ENCODE assay signal across 12 cellular contexts in the genomic region with DNA sequence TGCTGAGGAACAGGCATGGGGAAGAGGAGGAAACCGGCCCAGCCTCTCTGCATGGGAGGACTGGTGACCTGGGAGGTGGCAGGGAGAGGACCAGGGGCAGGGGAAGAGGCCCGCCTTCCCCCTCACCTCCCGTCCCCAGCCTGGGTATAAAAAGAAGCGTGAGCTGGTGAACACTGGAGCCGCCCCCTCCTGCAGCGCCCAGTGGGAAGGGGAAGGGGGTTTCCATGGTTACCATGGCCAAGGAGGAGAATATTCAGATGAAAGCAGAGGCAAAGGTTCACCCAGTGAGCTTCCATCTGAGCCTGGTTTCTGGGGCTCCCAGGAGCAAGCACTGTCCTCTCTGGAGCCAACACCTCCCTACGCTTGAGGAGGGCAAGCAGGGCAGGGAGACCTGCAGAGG.
"Had no signal": no experiment of that assay in that cellular context is flagged by ENCODE, and none has a peak within 500 bp of the region (broad histone marks: within the 10 kb centered on the region; RNA-seq: fewer than 3 reads in every experiment).

No MANE protein-coding gene starts in this region.

- DNase-seq: activated CD4-positive, alpha-beta T cell treated with anti-CD3 and anti-CD28 coated beads, Interleukin-2, amount 50 U/mL, for 4 hours; activated effector memory CD4-positive, alpha-beta T cell treated with anti-CD3 and anti-CD28 coated beads, Interleukin-2, amount 50 U/mL, for 16 hours; activated naive CD8-positive, alpha-beta T cell treated with anti-CD3 and anti-CD28 coated beads for 36 hours; activated T-cell treated with anti-CD3 and anti-CD28 coated beads, Interleukin-2, amount 50 U/mL, for 24 hours; immature natural killer cell; lower lobe of right lung; mucosa of descending colon; naive thymus-derived CD8-positive, alpha-beta T cell; ovary; stimulated activated CD4-positive, alpha-beta T cell treated with anti-CD3 and anti-CD28 coated beads, Interleukin-12 subunit alpha, Interleukin-12 subunit beta, amount 100 ng/mL, for 4 hours; stimulated activated naive CD4-positive, alpha-beta T cell treated with Interleukin-2 at 50 U/mL for 16 hours; upper lobe of left lung had no signal

- H3K4me1 ChIP-seq: lower lobe of right lung, upper lobe of left lung had no signal

- ATAC-seq: lower lobe of right lung; mucosa of descending colon; naive thymus-derived CD8-positive, alpha-beta T cell had no signal

- H3K27ac Mint-ChIP-seq: activated naive CD8-positive, alpha-beta T cell treated with anti-CD3 and anti-CD28 coated beads for 36 hours; activated T-cell treated with anti-CD3 and anti-CD28 coated beads, Interleukin-2, amount 50 U/mL, for 24 hours; immature natural killer cell; naive thymus-derived CD8-positive, alpha-beta T cell had no signal

- H3K4me1 Mint-ChIP-seq: activated naive CD8-positive, alpha-beta T cell treated with anti-CD3 and anti-CD28 coated beads for 36 hours had no signal

- H3K4me3 ChIP-seq: lower lobe of right lung, mucosa of descending colon, ovary, upper lobe of left lung had no signal

- H3K27me3 Mint-ChIP-seq: activated naive CD8-positive, alpha-beta T cell treated with anti-CD3 and anti-CD28 coated beads for 36 hours; activated T-cell treated with anti-CD3 and anti-CD28 coated beads, Interleukin-2, amount 50 U/mL, for 24 hours; naive thymus-derived CD8-positive, alpha-beta T cell had no signal

- H3K9me3 Mint-ChIP-seq: activated naive CD8-positive, alpha-beta T cell treated with anti-CD3 and anti-CD28 coated beads for 36 hours; activated T-cell treated with anti-CD3 and anti-CD28 coated beads, Interleukin-2, amount 50 U/mL, for 24 hours; immature natural killer cell; naive thymus-derived CD8-positive, alpha-beta T cell had no signal

- H3K4me3 Mint-ChIP-seq: activated naive CD8-positive, alpha-beta T cell treated with anti-CD3 and anti-CD28 coated beads for 36 hours; activated T-cell treated with anti-CD3 and anti-CD28 coated beads, Interleukin-2, amount 50 U/mL, for 24 hours; immature natural killer cell; naive thymus-derived CD8-positive, alpha-beta T cell had no signal

- H3K9me3 ChIP-seq: lower lobe of right lung, mucosa of descending colon, ovary, upper lobe of left lung had no signal

- H3K36me3 ChIP-seq: lower lobe of right lung, ovary had no signal

- H3K27ac ChIP-seq: lower lobe of right lung, ovary, upper lobe of left lung had no signal

- H3K27me3 ChIP-seq: ovary, upper lobe of left lung had no signal
